ENCODE assay signal across 9 cellular contexts in the genomic region with DNA sequence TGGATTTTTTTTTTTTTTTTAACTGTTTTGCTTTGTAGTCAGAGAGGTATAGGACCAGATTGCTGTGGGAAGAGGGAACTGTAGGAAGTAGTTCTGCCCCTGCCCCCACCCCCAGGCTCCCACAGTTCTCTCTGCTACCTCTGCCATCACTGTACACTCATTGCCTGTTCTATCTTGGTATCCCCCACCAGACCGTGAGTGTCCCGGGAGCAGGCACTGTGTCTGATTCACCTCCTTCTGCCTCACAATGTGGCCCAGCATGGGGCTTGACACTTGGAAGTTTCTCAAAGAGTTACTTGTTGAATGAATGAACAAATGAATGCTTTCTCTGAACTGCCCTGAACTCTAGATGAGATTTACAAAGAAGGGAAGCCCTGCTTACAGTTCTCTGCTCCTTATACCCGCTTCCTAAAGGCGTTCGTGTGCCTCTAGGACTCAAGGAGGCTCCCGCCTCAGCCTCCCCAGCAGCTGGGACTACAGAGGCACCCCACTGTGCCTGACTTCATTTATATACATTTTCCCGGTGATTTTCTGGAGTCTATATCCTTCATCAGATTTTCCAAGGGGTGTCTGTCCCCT. TPM values are rescaled to one million over a fixed set of nuclear protein-coding genes. Genes with fewer than 3 reads are reported as not detected.
DNase-seq lines count a peak whose midpoint lies in the region; ATAC-seq and TF ChIP-seq lines count a peak whose summit lies in the region.
"Had no signal": no experiment of that assay in that cellular context is flagged by ENCODE, and none has a peak within 500 bp of the region (broad histone marks: within the 10 kb centered on the region; RNA-seq: fewer than 3 reads in every experiment).

No MANE protein-coding gene starts in this region.

- in situ Hi-C loops in SK-MEL-5 (cut with HindIII; ENCODE audit: low pct_unique_long_range_greater_than_20kb, low sequenced_read_pairs) = no loop called here

- H3K4me3 Mint-ChIP-seq in GM23338 (peak overlapping the region; percentile 56), progenitor cell of endocrine pancreas (ENCODE audit: low read depth) (no peak overlapping the region)
- no peak overlapping the region for H3K4me3 Mint-ChIP-seq in effector memory CD8-positive, alpha-beta T cell
- H3K4me3 Mint-ChIP-seq: activated naive CD4-positive, alpha-beta T cell treated with anti-CD3 and anti-CD28 coated beads, Interleukin-2, amount 50 U/mL, for 24 hours had no signal

- no peaks in the 10 kb centered on the region for H3K9me3 ChIP-seq in vagina

- TF ChIP-seq POLR2A in vagina (IDR thresholded peaks at IDR 0.05) = no peak

- peak overlapping the region; percentile 73 for H3K4me2 ChIP-seq in GM23338

- TF ChIP-seq CTCF in GM23338 (conservative IDR thresholded peaks at IDR 0.05; ENCODE audit: low read depth in 2 of 2) = no peak
- TF ChIP-seq CTCF in fibroblast of mammary gland (conservative IDR thresholded peaks at IDR 0.05; ENCODE audit: control insufficient read depth, insufficient read depth, low read depth, low read length) = no peak
- no peak for TF ChIP-seq CTCF in progenitor cell of endocrine pancreas (IDR thresholded peaks at IDR 0.05; ENCODE audit: unreplicated experiment)
- no peak for TF ChIP-seq CTCF in vagina (IDR thresholded peaks at IDR 0.05)

- H3F3A ChIP-seq in GM23338 (replicated peaks; ENCODE audit: low read depth) = 0 out of 2 replicates have a peak, but pooled peaks cover 12% of the 10 kb centered on the region

- DNase-seq in GM23338 (ENCODE audit: low spot score) (peak; percentile 69), SK-MEL-5 (ENCODE audit: low read depth, low spot score) (peak; percentile 93), fibroblast of mammary gland (ENCODE audit: low read depth) (peak; percentile 82), progenitor cell of endocrine pancreas (ENCODE audit: low spot score, unreplicated experiment) (no peak), vagina (ENCODE audit: extremely low spot score in 2 of 2) (no peak)
- DNase-seq in effector memory CD8-positive, alpha-beta T cell = no peak

- H3K27me3 ChIP-seq in GM23338 (ENCODE audit: insufficient read depth) (no peaks in the 10 kb centered on the region), vagina (no peaks in the 10 kb centered on the region)

- H3K27me3 Mint-ChIP-seq in GM23338 (ENCODE audit: insufficient read depth, low read depth, poor library complexity) = peaks cover 11% of the 10 kb centered on the region
- H3K27me3 Mint-ChIP-seq in progenitor cell of endocrine pancreas = no peaks in the 10 kb centered on the region
- no peaks in the 10 kb centered on the region for H3K27me3 Mint-ChIP-seq in effector memory CD8-positive, alpha-beta T cell
- H3K27me3 Mint-ChIP-seq: activated naive CD4-positive, alpha-beta T cell treated with anti-CD3 and anti-CD28 coated beads, Interleukin-2, amount 50 U/mL, for 24 hours had no signal

- no peaks in the 10 kb centered on the region for H3K79me2 ChIP-seq in GM23338 (replicated peaks; ENCODE audit: insufficient read depth)

- H3K4me1 Mint-ChIP-seq in GM23338 (peaks cover 37% of the 10 kb centered on the region), progenitor cell of endocrine pancreas (ENCODE audit: low read depth) (peaks cover 22% of the 10 kb centered on the region)
- no peaks in the 10 kb centered on the region for H3K4me1 Mint-ChIP-seq in effector memory CD8-positive, alpha-beta T cell (ENCODE audit: low read depth in 2 of 2)
- H3K4me1 Mint-ChIP-seq: activated naive CD4-positive, alpha-beta T cell treated with anti-CD3 and anti-CD28 coated beads, Interleukin-2, amount 50 U/mL, for 24 hours had no signal

- no peak overlapping the region for H2AFZ ChIP-seq in GM23338

- no peaks in the 10 kb centered on the region for H4K20me1 ChIP-seq in GM23338 (replicated peaks; ENCODE audit: insufficient read depth)

- H3K27ac ChIP-seq in GM23338 (ENCODE audit: low read depth) = peak overlapping the region; percentile 95
- H3K27ac ChIP-seq in vagina = no peak overlapping the region

- intact Hi-C loops in vagina (cut with DNase I) = no loop called here

- H3K36me3 Mint-ChIP-seq in GM23338 (ENCODE audit: low read depth) (no peaks in the 10 kb centered on the region), progenitor cell of endocrine pancreas (ENCODE audit: insufficient read depth) (no peaks in the 10 kb centered on the region)
- no peaks in the 10 kb centered on the region for H3K36me3 Mint-ChIP-seq in effector memory CD8-positive, alpha-beta T cell (ENCODE audit: insufficient read depth)
- H3K36me3 Mint-ChIP-seq: activated naive CD4-positive, alpha-beta T cell treated with anti-CD3 and anti-CD28 coated beads, Interleukin-2, amount 50 U/mL, for 24 hours had no signal

- peak; percentile 65 for ATAC-seq in GM23338
- no peak for ATAC-seq in effector memory CD8-positive, alpha-beta T cell (replicated peaks)
- no peak for ATAC-seq in HG02588 (IDR thresholded peaks at IDR 0.05; ENCODE audit: unreplicated experiment)
- ATAC-seq in GM18858 (IDR thresholded peaks at IDR 0.05; ENCODE audit: unreplicated experiment) = no peak

- H3K36me3 ChIP-seq in GM23338 (ENCODE audit: insufficient read depth) = no peaks in the 10 kb centered on the region
- no peaks in the 10 kb centered on the region for H3K36me3 ChIP-seq in vagina

- H3K4me1 ChIP-seq in GM23338 (ENCODE audit: insufficient read depth) (peaks cover 37% of the 10 kb centered on the region), vagina (peaks cover 22% of the 10 kb centered on the region)

- H3K4me3 ChIP-seq in GM23338 (peak overlapping the region; percentile 37), fibroblast of mammary gland (ENCODE audit: control insufficient read depth, low read depth, low read length) (no peak overlapping the region), vagina (no peak overlapping the region)

- H3K9me3 Mint-ChIP-seq in GM23338 (no peaks in the 10 kb centered on the region), progenitor cell of endocrine pancreas (ENCODE audit: low read depth) (no peaks in the 10 kb centered on the region)
- H3K9me3 Mint-ChIP-seq in effector memory CD8-positive, alpha-beta T cell = no peaks in the 10 kb centered on the region
- H3K9me3 Mint-ChIP-seq: activated naive CD4-positive, alpha-beta T cell treated with anti-CD3 and anti-CD28 coated beads, Interleukin-2, amount 50 U/mL, for 24 hours had no signal

- H3K9me2 ChIP-seq in GM23338 (ENCODE audit: insufficient read depth) = no peaks in the 10 kb centered on the region

- H3K27ac Mint-ChIP-seq in GM23338 (peak overlapping the region; percentile 96), progenitor cell of endocrine pancreas (peak overlapping the region; percentile 95)
- H3K27ac Mint-ChIP-seq in effector memory CD8-positive, alpha-beta T cell = no peak overlapping the region
- H3K27ac Mint-ChIP-seq: activated naive CD4-positive, alpha-beta T cell treated with anti-CD3 and anti-CD28 coated beads, Interleukin-2, amount 50 U/mL, for 24 hours had no signal

TF ChIP-seq in GM23338, 12 proteins besides CTCF, POLR2A, EP300 and RAD21 (continues in another document):
- no peak for TF ChIP-seq EZH2phosphoT487 (IDR thresholded peaks at IDR 0.05; ENCODE audit: unreplicated experiment)

RNA-seq across cellular contexts. Expression of a gene that starts 27.1 kb away (rescaled TPM):
- 32.1 and 32.4 TPM in 2 replicates for total RNA-seq in GM23338 (2014; rRNA removed; shearing (Covaris generic))
- polyA plus RNA-seq in GM23338 (2016; fragmentation: Nextera tagmentation; extraction: Ambion mirVana) = 11.7 and 13.3 TPM in 2 replicates
- 33.6 and 36.6 TPM in 2 replicates for total RNA-seq in SK-MEL-5 (2014; rRNA removed; shearing (Covaris generic))
- 67.6 and 75.3 TPM in 2 replicates for polyA plus RNA-seq in SK-MEL-5 (2015; cell fraction: cytosol; rRNA removed)
- 23.8 and 26.5 TPM in 2 replicates for polyA plus RNA-seq in SK-MEL-5 (2015; cell fraction: nucleus; rRNA removed)
- total RNA-seq in progenitor cell of endocrine pancreas (18.3 and 23.7 TPM in 2 replicates), vagina (31.9 TPM)

Comparison
In these comparisons a context has a peak if more than half of its experiments do, and no peak if none do; other contexts are left out.
1. DNase-seq: peak in GM23338 (single experiment), SK-MEL-5 (single experiment) and fibroblast of mammary gland (single experiment); none in progenitor cell of endocrine pancreas (single experiment), effector memory CD8-positive, alpha-beta T cell (0 of 3) and vagina (0 of 2).
2. H3K27ac Mint-ChIP-seq: peak in GM23338 (single experiment) and progenitor cell of endocrine pancreas (single experiment); none in effector memory CD8-positive, alpha-beta T cell (0 of 2).